In genomic region chr5:158384535-158385421, GRCh38 we compare ENCODE assay signal across 11 cellular contexts.
DNase-seq lines count a peak whose midpoint lies in the region; ATAC-seq and TF ChIP-seq lines count a peak whose summit lies in the region.
"Had no signal": no experiment of that assay in that cellular context is flagged by ENCODE, and none has a peak within 500 bp of the region (broad histone marks: within the 10 kb centered on the region; RNA-seq: fewer than 3 reads in every experiment).

No MANE protein-coding gene starts in this region.

- peaks cover 2 to 3% of the 10 kb centered on the region in 2 donors for H3K36me3 Mint-ChIP-seq in activated T-cell treated with anti-CD3 and anti-CD28 coated beads, Interleukin-2, amount 50 U/mL, for 72 hours (ENCODE audit: insufficient read depth in 2 of 2)
- no peaks in the 10 kb centered on the region for H3K36me3 Mint-ChIP-seq in stimulated activated effector memory CD8-positive, alpha-beta T cell treated with anti-CD3 and anti-CD28 coated beads, Interleukin-12 subunit alpha, Interleukin-12 subunit beta, amount 100 ng/mL, for 72 hours

- CTCF ChIA-PET in RWPE1 (lab: Yijun Ruan, JAX), result interaction anchor here (0.6 kb wide), 1 partner anchor 54 kb away, joined by 3 read pairs; no protein-coding TSS in a partner anchor

- no peaks in the 10 kb centered on the region for H3K27me3 Mint-ChIP-seq in activated T-cell treated with anti-CD3 and anti-CD28 coated beads, Interleukin-2, amount 50 U/mL, for 72 hours (ENCODE audit: low read depth)
- H3K27me3 Mint-ChIP-seq: B cell had no signal

- H3K4me1 Mint-ChIP-seq in activated T-cell treated with anti-CD3 and anti-CD28 coated beads, Interleukin-2, amount 50 U/mL, for 72 hours (ENCODE audit: low read depth), result peaks cover 12% of the 10 kb centered on the region
- H3K4me1 Mint-ChIP-seq in stimulated activated effector memory CD8-positive, alpha-beta T cell treated with anti-CD3 and anti-CD28 coated beads, Interleukin-12 subunit alpha, Interleukin-12 subunit beta, amount 100 ng/mL, for 72 hours, result no peaks in the 10 kb centered on the region

- POLR2A ChIA-PET in RWPE1 (lab: Yijun Ruan, JAX; ENCODE audit: low non-redundant PET), result no interaction called here

- no peak for DNase-seq in activated T-cell treated with anti-CD3 and anti-CD28 coated beads, Interleukin-2, amount 50 U/mL, for 72 hours
- DNase-seq in activated T-cell treated with anti-CD3 and anti-CD28 coated beads for 4 hours (no peak), RWPE1 (ENCODE audit: low spot score) (peak; percentile 91), fibroblast of peridontal ligament (ENCODE audit: extremely low read depth) (peak; percentile 98), NCI-H510A treated with DMSO at 0.1 percent for 48 hours (lab: John Stamatoyannopoulos, UW) (no peak), activated gamma-delta T cell (lab: John Stamatoyannopoulos, UW) (no peak)
- no peak for DNase-seq in stimulated activated effector memory CD8-positive, alpha-beta T cell treated with anti-CD3 and anti-CD28 coated beads, Interleukin-12 subunit alpha, Interleukin-12 subunit beta, amount 100 ng/mL, for 72 hours (ENCODE audit: low spot score in 2 of 2)
- DNase-seq: SHP77 treated with DMSO at 0.1 percent for 48 hours, transverse colon had no signal

- H3K27ac Mint-ChIP-seq in activated T-cell treated with anti-CD3 and anti-CD28 coated beads, Interleukin-2, amount 50 U/mL, for 72 hours, result no peak overlapping the region
- H3K27ac Mint-ChIP-seq in stimulated activated effector memory CD8-positive, alpha-beta T cell treated with anti-CD3 and anti-CD28 coated beads, Interleukin-12 subunit alpha, Interleukin-12 subunit beta, amount 100 ng/mL, for 72 hours, result no peak overlapping the region
- H3K27ac Mint-ChIP-seq: B cell had no signal

- H3K9me3 Mint-ChIP-seq in activated T-cell treated with anti-CD3 and anti-CD28 coated beads, Interleukin-2, amount 50 U/mL, for 72 hours, result peaks cover 3 to 4% of the 10 kb centered on the region in 2 donors
- H3K9me3 Mint-ChIP-seq in stimulated activated effector memory CD8-positive, alpha-beta T cell treated with anti-CD3 and anti-CD28 coated beads, Interleukin-12 subunit alpha, Interleukin-12 subunit beta, amount 100 ng/mL, for 72 hours, result no peaks in the 10 kb centered on the region

- ATAC-seq in activated T-cell treated with anti-CD3 and anti-CD28 coated beads, Interleukin-2, amount 50 U/mL, for 72 hours (replicated peaks in 1 of 2), result peak; percentile 51 to 64
- ATAC-seq in stimulated activated effector memory CD8-positive, alpha-beta T cell treated with anti-CD3 and anti-CD28 coated beads, Interleukin-12 subunit alpha, Interleukin-12 subunit beta, amount 100 ng/mL, for 72 hours, result peak; percentile 43
- ATAC-seq in HG03442 (IDR thresholded peaks at IDR 0.05; ENCODE audit: unreplicated experiment), result no peak

- H3K4me3 Mint-ChIP-seq in activated T-cell treated with anti-CD3 and anti-CD28 coated beads, Interleukin-2, amount 50 U/mL, for 72 hours, result no peak overlapping the region
- no peak overlapping the region for H3K4me3 Mint-ChIP-seq in stimulated activated effector memory CD8-positive, alpha-beta T cell treated with anti-CD3 and anti-CD28 coated beads, Interleukin-12 subunit alpha, Interleukin-12 subunit beta, amount 100 ng/mL, for 72 hours
- H3K4me3 Mint-ChIP-seq: B cell had no signal

- peak overlapping the region; percentile 84 for H3K27ac ChIP-seq in RWPE1
- H3K27ac ChIP-seq: transverse colon had no signal

- no peak for TF ChIP-seq CTCF in RWPE1 (conservative IDR thresholded peaks at IDR 0.05; ENCODE audit: low read depth)

Comparison
In these comparisons a context has a peak if more than half of its experiments do, and no peak if none do; other contexts are left out.
1. DNase-seq: peak in RWPE1 (single experiment) and fibroblast of peridontal ligament (single experiment); none in activated T-cell treated with anti-CD3 and anti-CD28 coated beads, Interleukin-2, amount 50 U/mL, for 72 hours (0 of 2), activated T-cell treated with anti-CD3 and anti-CD28 coated beads for 4 hours (single experiment), stimulated activated effector memory CD8-positive, alpha-beta T cell treated with anti-CD3 and anti-CD28 coated beads, Interleukin-12 subunit alpha, Interleukin-12 subunit beta, amount 100 ng/mL, for 72 hours (0 of 2), NCI-H510A treated with DMSO at 0.1 percent for 48 hours (single experiment) and activated gamma-delta T cell (single experiment).